Comparison of ENCODE assay signal across 1 cellular context in genomic region chr3:150925751-150926201, GRCh38.
TF ChIP-seq lines count a peak whose summit lies in the region.

No MANE protein-coding gene starts in this region.

TF ChIP-seq in H1, 55 proteins besides CTCF, POLR2A, EP300 and RAD21:
- TF ChIP-seq CREB1 (IDR thresholded peaks at IDR 0.05) = 0 out of 2 replicates have a peak, but pooled peaks have one; percentile 10
- no peak for TF ChIP-seq SIX5 (IDR thresholded peaks at IDR 0.05; ENCODE audit: low read depth, low read length)
- TF ChIP-seq TCF12 (IDR thresholded peaks at IDR 0.05; ENCODE audit: low read depth, low read length) = peak; percentile 53; the same call in 1 of the 2 replicates
- 0 out of 4 replicates have a peak, but pooled peaks of 1 of the 2 experiments have one; percentile 33 for TF ChIP-seq SIN3A (conservative IDR thresholded peaks at IDR 0.05 in 1 of 2, IDR thresholded peaks at IDR 0.05 in 1 of 2; ENCODE audit: low read depth in 1 of 2, low read length in 2 of 2)
